In genomic region chr1:4531842-4532241, GRCh38 we compare ENCODE assay signal across 28 cellular contexts.
"Had no signal": no experiment of that assay in that cellular context is flagged by ENCODE, and none has a peak within 500 bp of the region (broad histone marks: within the 10 kb centered on the region; RNA-seq: fewer than 3 reads in every experiment).

No MANE protein-coding gene starts in this region.

- H3K79me2 ChIP-seq: parathyroid adenoma had no signal

- H3K27me3 ChIP-seq: neutrophil, thyroid gland, tibial nerve, upper lobe of left lung, vagina had no signal

- H3K36me3 ChIP-seq: neutrophil, spleen, stomach, thoracic aorta, thyroid gland, tibial nerve, upper lobe of left lung, vagina had no signal

- H3K4me3 ChIP-seq: psoas muscle, skin epidermis, smooth muscle cell, spleen, stomach, thoracic aorta, thyroid gland, tibial nerve, upper lobe of left lung, vagina had no signal

- ATAC-seq: naive thymus-derived CD8-positive, alpha-beta T cell; natural killer cell treated with Interleukin-12 subunit alpha and Interleukin-12 subunit beta and Interleukin-15 and Interleukin-18, amount 100 ng/mL, for 72 hours; psoas muscle; right cardiac atrium; sciatic nerve; stimulated activated memory B cell treated with anti-CD40 and anti-IgM and Interleukin-4, amounts not matched to agents 10 μg/mL and 1 μg/mL and 100 μg/mL, for 72 hours had no signal

- H3K4me2 ChIP-seq: smooth muscle cell had no signal

- FAIRE-seq: urothelium cell line had no signal

- H3K9ac ChIP-seq: parathyroid adenoma had no signal

- H3K4me1 ChIP-seq: parathyroid adenoma, psoas muscle, spleen, stomach, thyroid gland, tibial nerve, upper lobe of left lung, vagina had no signal

- H3K9me3 ChIP-seq: neutrophil, psoas muscle, thoracic aorta, thyroid gland, vagina had no signal

- H2AFZ ChIP-seq: parathyroid adenoma had no signal

- DNase-seq: naive thymus-derived CD8-positive, alpha-beta T cell; nephron progenitor cell; nucleus accumbens; posterior cingulate gyrus; psoas muscle; right cardiac atrium; spleen; stimulated activated CD4-positive, alpha-beta T cell treated with anti-CD3 and anti-CD28 coated beads, Interleukin-12 subunit alpha, Interleukin-12 subunit beta, amount 100 ng/mL, for 4 hours; stimulated activated CD4-positive, alpha-beta T cell treated with anti-CD3 and anti-CD28 coated beads, Interleukin-1b, Interleukin-23, amount 100 ng/mL, for 48 hours; stimulated activated CD4-positive, alpha-beta T cell treated with anti-CD3 and anti-CD28 coated beads, Interleukin-4, amount 100 ng/mL, for 1 hour; stimulated activated CD4-positive, alpha-beta T cell treated with anti-CD3 and anti-CD28 coated beads, Interleukin-4, amount 100 ng/mL, for 4 hours; stimulated activated CD8-positive, alpha-beta memory T cell treated with anti-CD3 and anti-CD28 coated beads, Interleukin-4, amount 100 ng/mL, for 48 hours; stimulated activated naive CD4-positive, alpha-beta T cell; stomach; thyroid gland; trophoblast cell; upper lobe of left lung had no signal

- H3K27ac ChIP-seq: neutrophil, parathyroid adenoma, psoas muscle, skin epidermis, spleen, stomach, thoracic aorta, thyroid gland, tibial nerve, upper lobe of left lung, vagina had no signal
